15 cellular contexts compared by ENCODE assay signal in the genomic region with DNA sequence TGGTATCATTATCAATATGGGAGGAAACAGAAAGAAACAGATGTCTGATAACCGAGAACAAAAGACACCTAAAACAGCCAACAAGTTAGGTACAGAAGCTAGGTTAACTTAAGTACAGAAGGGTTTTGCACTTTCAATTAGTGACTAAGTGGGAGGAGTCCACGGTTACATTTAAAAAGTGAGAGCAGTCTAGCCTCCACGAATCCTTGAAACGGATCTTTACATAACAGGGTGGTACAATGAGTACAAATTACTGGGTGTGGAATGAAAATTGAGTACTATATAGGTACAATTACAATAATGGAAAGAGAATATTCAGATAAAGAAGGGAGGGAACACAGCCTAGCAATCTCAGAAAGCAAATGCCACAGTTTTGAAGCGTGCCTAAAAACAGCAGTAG.
DNase-seq lines count a peak whose midpoint lies in the region; ATAC-seq and FAIRE-seq lines count a peak whose summit lies in the region.
"Had no signal": no experiment of that assay in that cellular context is flagged by ENCODE, and none has a peak within 500 bp of the region (broad histone marks: within the 10 kb centered on the region; RNA-seq: fewer than 3 reads in every experiment).

No MANE protein-coding gene starts in this region.

- peaks cover 5% of the 10 kb centered on the region for H3K79me1 ChIP-seq in mesendoderm (ENCODE audit: low read length)

- no peak overlapping the region for H3K4me2 ChIP-seq in mesendoderm (ENCODE audit: low read length)
- H3K4me2 ChIP-seq: BLaER1 treated with 17β-estradiol and CSF1 and Interleukin-3, amounts not matched to agents 10 nM and 100 nM had no signal

- H4K8ac ChIP-seq in mesendoderm (ENCODE audit: low read depth, low read length) = no peak overlapping the region

- H3K36me3 Mint-ChIP-seq in CD8-positive, alpha-beta memory T cell = peaks cover 0 to 31% (median 10%) of the 10 kb centered on the region in 3 donors
- H3K36me3 Mint-ChIP-seq in T-helper 17 cell (ENCODE audit: low read depth) = peaks cover under 1% of the 10 kb centered on the region

- H2BK5ac ChIP-seq in mesendoderm (ENCODE audit: low read length) = no peak overlapping the region

- H3K79me2 ChIP-seq in mesendoderm (ENCODE audit: control insufficient read depth, insufficient read depth, low read length) = peaks cover 21% of the 10 kb centered on the region

- no CpG with 5 or more reads among the region's 5 CpGs for WGBS in mesendoderm (ENCODE audit: extremely low coverage, insufficient coverage, low lambda C conversion rate)

- no peak overlapping the region for H2BK120ac ChIP-seq in mesendoderm (ENCODE audit: low read depth, low read length)

- H3K27ac Mint-ChIP-seq in CD8-positive, alpha-beta memory T cell = peak overlapping the region in 6 of 8 donors; percentile 2 to 57 (median 19)
- peak overlapping the region; percentile 93 for H3K27ac Mint-ChIP-seq in T-helper 17 cell

- H3K27me3 ChIP-seq in CD8-positive, alpha-beta memory T cell (ENCODE audit: insufficient read depth, low read length, poor library complexity, severe bottlenecking) = no peaks in the 10 kb centered on the region
- H3K27me3 ChIP-seq in mesendoderm (ENCODE audit: insufficient read depth, low read length, poor library complexity) = no peaks in the 10 kb centered on the region
- H3K27me3 ChIP-seq: BLaER1 treated with 17β-estradiol and CSF1 and Interleukin-3, amounts not matched to agents 10 nM and 100 nM; uterus had no signal

- peak in 1 of 5 donors; percentile 38 for DNase-seq in CD8-positive, alpha-beta memory T cell
- no peak for DNase-seq in GM19239 (ENCODE audit: insufficient read length, low spot score)
- no peak for DNase-seq in T-helper 17 cell
- DNase-seq in mesendoderm = peak; percentile 16
- no peak for DNase-seq in DMS153 treated with DMSO at 0.1 percent for 48 hours (lab: John Stamatoyannopoulos, UW; ENCODE audit: unreplicated experiment)
- DNase-seq in HCEC 1CT = no peak
- DNase-seq: head of caudate nucleus; kidney glomerular epithelial cell; NCI-H446 treated with DMSO at 0.1 percent for 48 hours; stimulated activated CD4-positive, alpha-beta T cell treated with anti-CD3 and anti-CD28 coated beads, Interleukin-4, amount 100 ng/mL, for 1 hour; uterus had no signal

- no peak overlapping the region for H3K18ac ChIP-seq in mesendoderm (ENCODE audit: low read length)

- CTCF ChIA-PET in CD8-positive, alpha-beta memory T cell (lab: Charles Lee) = no interaction called here

- no peak overlapping the region for H3K23ac ChIP-seq in mesendoderm (ENCODE audit: low read length)

- H3K36me3 ChIP-seq in CD8-positive, alpha-beta memory T cell (ENCODE audit: insufficient read depth, low read length) = no peaks in the 10 kb centered on the region
- H3K36me3 ChIP-seq in mesendoderm (ENCODE audit: control insufficient read depth, insufficient read depth, low read length) = no peaks in the 10 kb centered on the region
- H3K36me3 ChIP-seq: uterus had no signal

- H3K27me3 Mint-ChIP-seq in CD8-positive, alpha-beta memory T cell = no peaks in the 10 kb centered on the region
- H3K27me3 Mint-ChIP-seq in T-helper 17 cell = no peaks in the 10 kb centered on the region

- no peak overlapping the region for H2BK15ac ChIP-seq in mesendoderm (replicated peaks; ENCODE audit: low read depth)

- H3K9me3 Mint-ChIP-seq in CD8-positive, alpha-beta memory T cell = no peaks in the 10 kb centered on the region

- H3K27ac ChIP-seq in CD8-positive, alpha-beta memory T cell (ENCODE audit: low read depth, low read length) = no peak overlapping the region
- H3K27ac ChIP-seq in mesendoderm (ENCODE audit: low read depth, low read length) = no peak overlapping the region
- H3K27ac ChIP-seq: BLaER1 treated with 17β-estradiol and CSF1 and Interleukin-3, amounts not matched to agents 10 nM and 100 nM; epithelial cell of prostate; RWPE1; uterus had no signal

- no peak overlapping the region for H3K4ac ChIP-seq in mesendoderm (ENCODE audit: low read depth, low read length)

- POLR2A ChIA-PET in CD8-positive, alpha-beta memory T cell (lab: Charles Lee) = no interaction called here

- peak overlapping the region in 4 of 7 donors; percentile 2 to 34 (median 16) for H3K4me3 Mint-ChIP-seq in CD8-positive, alpha-beta memory T cell
- peak overlapping the region; percentile 82 for H3K4me3 Mint-ChIP-seq in T-helper 17 cell

- H3K4me1 ChIP-seq in CD8-positive, alpha-beta memory T cell (ENCODE audit: insufficient read depth, low read length) = peaks cover 73% of the 10 kb centered on the region
- peaks cover 7% of the 10 kb centered on the region for H3K4me1 ChIP-seq in mesendoderm (ENCODE audit: control insufficient read depth, low read depth, low read length)

- no peak overlapping the region for H3K56ac ChIP-seq in mesendoderm (ENCODE audit: low read length)

- no peak overlapping the region for H4K5ac ChIP-seq in mesendoderm (ENCODE audit: low read length)

- H3K9ac ChIP-seq in mesendoderm (ENCODE audit: low read length) = no peak overlapping the region
- H3K9ac ChIP-seq: BLaER1 treated with 17β-estradiol and CSF1 and Interleukin-3, amounts not matched to agents 10 nM and 100 nM had no signal

- ATAC-seq in T-helper 17 cell (peak; percentile 54), HG03521 (IDR thresholded peaks at IDR 0.05; ENCODE audit: unreplicated experiment) (no peak)

- peak overlapping the region; percentile 5 for H3K4me3 ChIP-seq in CD8-positive, alpha-beta memory T cell (ENCODE audit: low read length)
- no peak overlapping the region for H3K4me3 ChIP-seq in mesendoderm (ENCODE audit: low read length)
- H3K4me3 ChIP-seq: BLaER1 treated with 17β-estradiol and CSF1 and Interleukin-3, amounts not matched to agents 10 nM and 100 nM; uterus had no signal

- H3K4me1 Mint-ChIP-seq in CD8-positive, alpha-beta memory T cell = peaks cover 45 to 70% (median 62%) of the 10 kb centered on the region in 3 donors
- peaks cover 51% of the 10 kb centered on the region for H3K4me1 Mint-ChIP-seq in T-helper 17 cell

- FAIRE-seq in GM19239 (lab: Jason Lieb, UNC) = peak; percentile 66

- H2AK5ac ChIP-seq in mesendoderm (ENCODE audit: low read length) = no peak overlapping the region

- H3K9me3 ChIP-seq in CD8-positive, alpha-beta memory T cell (ENCODE audit: low read length) = no peaks in the 10 kb centered on the region
- H3K9me3 ChIP-seq in T-helper 17 cell (ENCODE audit: control insufficient read depth, low read length, poor library complexity, severe bottlenecking) = no peaks in the 10 kb centered on the region
- H3K9me3 ChIP-seq: BLaER1 treated with 17β-estradiol and CSF1 and Interleukin-3, amounts not matched to agents 10 nM and 100 nM; uterus had no signal
